In genomic region chr9:129776938-129777768, GRCh38 we compare ENCODE assay signal across 8 cellular contexts. TPM values are rescaled to one million over a fixed set of nuclear protein-coding genes. Genes with fewer than 3 reads are reported as not detected.
A peak's percentile ranks its signal among the peaks of the same experiment; 100 is the strongest.
DNase-seq lines count a peak whose midpoint lies in the region; ATAC-seq and TF ChIP-seq lines count a peak whose summit lies in the region.

No MANE protein-coding gene starts in this region.

- H3K9me1 ChIP-seq in IMR-90 (ENCODE audit: insufficient read depth, low read length), result peaks cover 25% of the 10 kb centered on the region

- POLR2A ChIA-PET in IMR-90 (lab: Charles Lee; ENCODE audit: unreplicated experiment), result interaction anchor here (0.5 kb wide), 1 partner anchor 82 kb away, joined by 3 read pairs; no protein-coding TSS in a partner anchor

- peak overlapping the region; percentile 88 for H2BK5ac ChIP-seq in IMR-90 (ENCODE audit: low read depth, low read length, poor library complexity, severe bottlenecking)

- peak overlapping the region; percentile 95 for H3K23ac ChIP-seq in IMR-90 (ENCODE audit: low read depth, low read length)

- CTCF ChIA-PET in IMR-90 (lab: Yijun Ruan, JAX), result interaction anchor here (1.2 to 1.9 kb wide), 3 partner anchors 35 to 135 kb away, joined by 4 to 17 read pairs (median 4); no protein-coding TSS in a partner anchor

- H3K56ac ChIP-seq in IMR-90 (ENCODE audit: extremely low read depth, insufficient read depth, low read length), result peak overlapping the region; percentile 78

- no peak for TF ChIP-seq CTCF in IMR-90 (conservative IDR thresholded peaks at IDR 0.05; ENCODE audit: low read depth, low read length)

- no peaks in the 10 kb centered on the region for H3K9me3 ChIP-seq in IMR-90 (ENCODE audit: control insufficient read depth, insufficient read depth, low read length)

- H3K18ac ChIP-seq in IMR-90 (ENCODE audit: low read depth, low read length), result peak overlapping the region; percentile 57

- H3K27me3 ChIP-seq in IMR-90 (ENCODE audit: control insufficient read depth, insufficient read depth, low read length), result no peaks in the 10 kb centered on the region

- intact Hi-C loops in IMR-90 (cut with micrococcal nuclease), result loop anchor here (2.0 kb wide), 1 partner anchor 14 kb away; no protein-coding TSS in a partner anchor

- peak; percentile 95 for ATAC-seq in IMR-90 (ENCODE audit: low read depth)
- peak; percentile 64 for ATAC-seq in left lobe of liver
- ATAC-seq in GM21381 (IDR thresholded peaks at IDR 0.05; ENCODE audit: unreplicated experiment), result no peak

- peak overlapping the region; percentile 90 for H3K4ac ChIP-seq in IMR-90 (ENCODE audit: low read depth, low read length)

- H4K5ac ChIP-seq in IMR-90 (ENCODE audit: low read depth, low read length), result peak overlapping the region; percentile 73

- H2AFZ ChIP-seq in IMR-90 (replicated peaks; ENCODE audit: low read length, poor library complexity), result peak overlapping the region; percentile 92

- TF ChIP-seq POLR2A in IMR-90 (IDR thresholded peaks at IDR 0.05; ENCODE audit: low read depth, low read length), result peak; percentile 29

- WGBS in IMR-90 (ENCODE audit: extremely low coverage in 2 of 2, insufficient read length in 1 of 2), 2 experiments, result 28% methylated on average over 3 of the region's 16 CpGs; no CpG with 5 or more reads in 1 of the 2 experiments

- no peaks in the 10 kb centered on the region for H3K79me1 ChIP-seq in IMR-90 (ENCODE audit: low read depth in 1 of 2, low read length in 2 of 2)

- peak; percentile 30 for TF ChIP-seq RAD21 in IMR-90 (IDR thresholded peaks at IDR 0.05; ENCODE audit: low read length)

- H3K4me1 ChIP-seq in IMR-90 (ENCODE audit: control insufficient read depth, insufficient read depth, low read length), result peaks cover 21% of the 10 kb centered on the region

- DNase-seq in Ammon's horn (ENCODE audit: low spot score) (peak; percentile 64), IMR-90 (peak; percentile 100), UCSD-AML1 (lab: John Stamatoyannopoulos, UW; ENCODE audit: unreplicated experiment) (peak; percentile 92), cerebellum (ENCODE audit: low spot score) (peak; percentile 78), left lobe of liver (ENCODE audit: low spot score) (peak; percentile 64), NCI-H1436 (lab: John Stamatoyannopoulos, UW) (no peak)
- DNase-seq in stimulated activated CD4-positive, alpha-beta T cell treated with anti-CD3 and anti-CD28 coated beads, Interleukin-15, amount 100 ng/mL, for 48 hours (ENCODE audit: low read depth in 2 of 2), result peak; percentile 49 to 56

- dilution Hi-C loops in IMR-90 (cut with HindIII; ENCODE audit: low sequenced_read_pairs, unreplicated experiment), result no loop called here

- H4K20me1 ChIP-seq in IMR-90 (ENCODE audit: insufficient read depth, low read length), result no peaks in the 10 kb centered on the region

- H4K8ac ChIP-seq in IMR-90 (ENCODE audit: low read depth in 2 of 2, low read length in 2 of 2), result peak overlapping the region; percentile 30 to 90

- H2BK120ac ChIP-seq in IMR-90 (ENCODE audit: low read depth, low read length), result peak overlapping the region; percentile 97

- H3K9ac ChIP-seq in IMR-90 (ENCODE audit: low read depth, low read length), result peak overlapping the region; percentile 41

- no TSS peak for BruUV-seq in IMR-90 (replicated peaks; lab: Mats Ljungman, UMichigan)

- H3K4me2 ChIP-seq in IMR-90 (ENCODE audit: low read depth, low read length), result peak overlapping the region; percentile 51

- no peaks in the 10 kb centered on the region for H3K36me3 ChIP-seq in IMR-90 (ENCODE audit: control insufficient read depth, insufficient read depth, low read length)

- H3K4me3 ChIP-seq in IMR-90 (ENCODE audit: insufficient read depth, low read depth, low read length), result peak overlapping the region; percentile 1; the same call in 1 of the 2 replicates

- peak overlapping the region; percentile 96 for H4K91ac ChIP-seq in IMR-90 (ENCODE audit: insufficient read depth, low read depth, low read length)

- peak overlapping the region; percentile 93 for H2AK5ac ChIP-seq in IMR-90 (ENCODE audit: low read depth, low read length)

- H2BK20ac ChIP-seq in IMR-90 (ENCODE audit: low read depth, low read length), result peak overlapping the region; percentile 96

- in situ Hi-C loops in IMR-90 (cut with MboI; ENCODE audit: low sequenced_read_pairs), result no loop called here

- H3K14ac ChIP-seq in IMR-90 (replicated peaks; ENCODE audit: low read depth, low read length), result peak overlapping the region; percentile 92

- H2BK15ac ChIP-seq in IMR-90 (ENCODE audit: low read depth, low read length), result peak overlapping the region; percentile 66

- H3K27ac ChIP-seq in IMR-90 (ENCODE audit: insufficient read depth, low read length), result peak overlapping the region; percentile 85

- peak overlapping the region; percentile 84 for H2AK9ac ChIP-seq in IMR-90 (replicated peaks; ENCODE audit: low read depth, low read length, poor library complexity)

TF ChIP-seq in IMR-90, 13 proteins besides CTCF, POLR2A, EP300 and RAD21:
- TF ChIP-seq RCOR1 (IDR thresholded peaks at IDR 0.05; ENCODE audit: insufficient replicate concordance, low read length), result peak; percentile 41
- TF ChIP-seq MAZ (IDR thresholded peaks at IDR 0.05; ENCODE audit: borderline replicate concordance, low read depth, low read length), result peak; percentile 98
- no peak for TF ChIP-seq CHD1 (IDR thresholded peaks at IDR 0.05; ENCODE audit: low read depth, low read length)
- TF ChIP-seq MXI1 (IDR thresholded peaks at IDR 0.05; ENCODE audit: borderline replicate concordance, low read depth, low read length), result no peak
- peak; percentile 58; the same call in 1 of the 2 replicates for TF ChIP-seq BHLHE40 (IDR thresholded peaks at IDR 0.05; ENCODE audit: low read depth, low read length)
- TF ChIP-seq SMC3 (IDR thresholded peaks at IDR 0.05; ENCODE audit: low read depth, low read length), result peak; percentile 6; the same call in 1 of the 2 replicates
- peak; percentile 77 for TF ChIP-seq NFE2L2 (IDR thresholded peaks at IDR 0.05; ENCODE audit: low read depth, low read length)
- TF ChIP-seq, protein P1, sequence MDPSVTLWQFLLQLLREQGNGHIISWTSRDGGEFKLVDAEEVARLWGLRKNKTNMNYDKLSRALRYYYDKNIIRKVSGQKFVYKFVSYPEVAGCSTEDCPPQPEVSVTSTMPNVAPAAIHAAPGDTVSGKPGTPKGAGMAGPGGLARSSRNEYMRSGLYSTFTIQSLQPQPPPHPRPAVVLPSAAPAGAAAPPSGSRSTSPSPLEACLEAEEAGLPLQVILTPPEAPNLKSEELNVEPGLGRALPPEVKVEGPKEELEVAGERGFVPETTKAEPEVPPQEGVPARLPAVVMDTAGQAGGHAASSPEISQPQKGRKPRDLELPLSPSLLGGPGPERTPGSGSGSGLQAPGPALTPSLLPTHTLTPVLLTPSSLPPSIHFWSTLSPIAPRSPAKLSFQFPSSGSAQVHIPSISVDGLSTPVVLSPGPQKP (IDR thresholded peaks at IDR 0.05; ENCODE audit: borderline replicate concordance, low read depth, low read length), result no peak
- TF ChIP-seq, protein P2, sequence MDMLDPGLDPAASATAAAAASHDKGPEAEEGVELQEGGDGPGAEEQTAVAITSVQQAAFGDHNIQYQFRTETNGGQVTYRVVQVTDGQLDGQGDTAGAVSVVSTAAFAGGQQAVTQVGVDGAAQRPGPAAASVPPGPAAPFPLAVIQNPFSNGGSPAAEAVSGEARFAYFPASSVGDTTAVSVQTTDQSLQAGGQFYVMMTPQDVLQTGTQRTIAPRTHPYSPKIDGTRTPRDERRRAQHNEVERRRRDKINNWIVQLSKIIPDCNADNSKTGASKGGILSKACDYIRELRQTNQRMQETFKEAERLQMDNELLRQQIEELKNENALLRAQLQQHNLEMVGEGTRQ (IDR thresholded peaks at IDR 0.05; ENCODE audit: low read depth, low read length), result no peak
- TF ChIP-seq RFX5 (IDR thresholded peaks at IDR 0.05; ENCODE audit: low read depth, low read length), result no peak
- 0 out of 2 replicates have a peak, but pooled peaks have one; percentile 4 for TF ChIP-seq MAFK (IDR thresholded peaks at IDR 0.05; ENCODE audit: low read depth, low read length)
- TF ChIP-seq FOS (IDR thresholded peaks at IDR 0.05; ENCODE audit: low read depth, low read length), result peak; percentile 97
- peak; percentile 86 for TF ChIP-seq CEBPB (IDR thresholded peaks at IDR 0.05; ENCODE audit: low read depth, low read length)
TF ChIP-seq in IMR-90: peak in this region for 8.

RNA-seq across cellular contexts. Expression of gene PTGES, which starts 24.3 kb away (rescaled TPM):
- total RNA-seq in IMR-90 (2012; rRNA removed) (2.8 and 3.2 TPM in 2 replicates), cerebellum (1.5 TPM), left lobe of liver (not detected)
- polyA plus RNA-seq in IMR-90 (2012; rRNA removed), result 6.3 TPM in 2 replicates
- 6.9 and 12.7 TPM in 2 replicates for polyA plus RNA-seq in IMR-90 (2012; cell fraction: cytosol; rRNA removed)
- polyA plus RNA-seq in IMR-90 (2012; cell fraction: nucleus; rRNA removed; ENCODE audit: low replicate concordance), result 1.5 TPM in 2 replicates

RNA-seq across cellular contexts. Expression of gene TOR1B, which starts 25.8 kb away (rescaled TPM):
- total RNA-seq in IMR-90 (2012; rRNA removed) (15.6 and 16.4 TPM in 2 replicates), cerebellum (31.8 TPM), left lobe of liver (18.7 TPM)
- polyA plus RNA-seq in IMR-90 (2012; rRNA removed), result 20.5 and 21.0 TPM in 2 replicates
- polyA plus RNA-seq in IMR-90 (2012; cell fraction: cytosol; rRNA removed), result 22.9 and 28.0 TPM in 2 replicates
- polyA plus RNA-seq in IMR-90 (2012; cell fraction: nucleus; rRNA removed; ENCODE audit: low replicate concordance), result 15.8 and 20.5 TPM in 2 replicates

RNA-seq across cellular contexts. Expression of gene TOR1A, which starts 46.8 kb away (rescaled TPM):
- total RNA-seq in IMR-90 (2012; rRNA removed) (27.1 and 34.4 TPM in 2 replicates), cerebellum (20.6 TPM), left lobe of liver (17.8 TPM)
- polyA plus RNA-seq in IMR-90 (2012; rRNA removed), result 67.5 and 74.2 TPM in 2 replicates
- 38.0 and 47.1 TPM in 2 replicates for polyA plus RNA-seq in IMR-90 (2012; cell fraction: cytosol; rRNA removed)
- polyA plus RNA-seq in IMR-90 (2012; cell fraction: nucleus; rRNA removed; ENCODE audit: low replicate concordance), result 16.4 and 30.6 TPM in 2 replicates

RNA-seq across cellular contexts. Expression of gene C9orf78, which starts 57.9 kb away (rescaled TPM):
- total RNA-seq in IMR-90 (2012; rRNA removed) (29.8 and 57.5 TPM in 2 replicates), cerebellum (21.0 TPM), left lobe of liver (27.7 TPM)
- 36.7 and 46.0 TPM in 2 replicates for polyA plus RNA-seq in IMR-90 (2012; rRNA removed)
- polyA plus RNA-seq in IMR-90 (2012; cell fraction: cytosol; rRNA removed), result 18.7 and 18.8 TPM in 2 replicates
- polyA plus RNA-seq in IMR-90 (2012; cell fraction: nucleus; rRNA removed; ENCODE audit: low replicate concordance), result 3.1 and 12.3 TPM in 2 replicates

RNA-seq across cellular contexts. Expression of gene USP20, which starts 58.1 kb away (rescaled TPM):
- total RNA-seq in IMR-90 (2012; rRNA removed) (3.8 and 4.4 TPM in 2 replicates), cerebellum (11.1 TPM), left lobe of liver (16.7 TPM)
- polyA plus RNA-seq in IMR-90 (2012; rRNA removed), result 21.6 and 26.4 TPM in 2 replicates
- 11.6 and 19.9 TPM in 2 replicates for polyA plus RNA-seq in IMR-90 (2012; cell fraction: cytosol; rRNA removed)
- polyA plus RNA-seq in IMR-90 (2012; cell fraction: nucleus; rRNA removed; ENCODE audit: low replicate concordance), result 70.4 and 183 TPM in 2 replicates
